ENCODE assay signal across 1 cellular context in genomic region chr10:89644691-89644966, GRCh38.
TF ChIP-seq lines count a peak whose summit lies in the region.

No MANE protein-coding gene starts in this region.

TF ChIP-seq in GM12878, 131 proteins besides CTCF, POLR2A, EP300 and RAD21 (continues in another document):
- TF ChIP-seq YBX1 (IDR thresholded peaks at IDR 0.05) (no peak), HCFC1 (IDR thresholded peaks at IDR 0.05; ENCODE audit: low read length) (no peak), HDGF (IDR thresholded peaks at IDR 0.05) (no peak), BCLAF1 (IDR thresholded peaks at IDR 0.05) (no peak), EZH2 (IDR thresholded peaks at IDR 0.05; ENCODE audit: borderline replicate concordance, control insufficient read depth, low read depth, low read length) (no peak), CUX1 (IDR thresholded peaks at IDR 0.05; ENCODE audit: insufficient replicate concordance, low read depth, low read length) (no peak), WRNIP1 (IDR thresholded peaks at IDR 0.05; ENCODE audit: borderline replicate concordance, low read depth, low read length) (no peak), REST (IDR thresholded peaks at IDR 0.05; ENCODE audit: low read depth, low read length) (no peak), IRF5 (IDR thresholded peaks at IDR 0.05; ENCODE audit: borderline replicate concordance) (no peak), BCL11A (IDR thresholded peaks at IDR 0.05; ENCODE audit: low read depth, low read length) (no peak), NFXL1 (IDR thresholded peaks at IDR 0.05; ENCODE audit: borderline replicate concordance) (no peak), PRDM15 (CRISPR knock-in tag; IDR thresholded peaks at IDR 0.05) (no peak), NKRF (conservative IDR thresholded peaks at IDR 0.05) (peak; percentile 27; the same call in 1 of the 2 replicates), SIX5 (IDR thresholded peaks at IDR 0.05; ENCODE audit: low read depth, low read length, severe bottlenecking) (no peak), ZBED1 (IDR thresholded peaks at IDR 0.05; ENCODE audit: borderline replicate concordance) (no peak), NBN (IDR thresholded peaks at IDR 0.05) (no peak), CBX5 (IDR thresholded peaks at IDR 0.05; ENCODE audit: low read depth) (no peak), MTA2 (IDR thresholded peaks at IDR 0.05; ENCODE audit: low read depth) (no peak), ELK1 (IDR thresholded peaks at IDR 0.05; ENCODE audit: low read depth, low read length) (no peak), SREBF1 (IDR thresholded peaks at IDR 0.05; ENCODE audit: low read length) (no peak), TCF7 (IDR thresholded peaks at IDR 0.05; ENCODE audit: borderline replicate concordance) (no peak), EED (IDR thresholded peaks at IDR 0.05; ENCODE audit: low read depth) (no peak), BHLHE40 (IDR thresholded peaks at IDR 0.05; ENCODE audit: borderline replicate concordance in 1 of 2, low read depth in 2 of 2, low read length in 1 of 2) (no peak), SMAD5 (IDR thresholded peaks at IDR 0.05; ENCODE audit: low read depth) (no peak), MYB (IDR thresholded peaks at IDR 0.05; ENCODE audit: borderline replicate concordance, low read depth, low read length) (no peak), SUZ12 (IDR thresholded peaks at IDR 0.05; ENCODE audit: unreplicated experiment) (no peak), JUNB (IDR thresholded peaks at IDR 0.05) (no peak), SRF (IDR thresholded peaks at IDR 0.05; ENCODE audit: low read depth in 2 of 2, low read length in 2 of 2) (no peak), ESRRA (IDR thresholded peaks at IDR 0.05; ENCODE audit: low read length) (no peak), NFYA (IDR thresholded peaks at IDR 0.05; ENCODE audit: borderline replicate concordance, low read depth, low read length) (no peak), RUNX3 (IDR thresholded peaks at IDR 0.05; ENCODE audit: low read length) (no peak; the same call in 1 of the 2 replicates), SP1 (IDR thresholded peaks at IDR 0.05; ENCODE audit: low read depth, low read length) (no peak), FOS (IDR thresholded peaks at IDR 0.05; ENCODE audit: borderline replicate concordance, extremely low read depth, insufficient read length) (no peak), CREM (IDR thresholded peaks at IDR 0.05; ENCODE audit: low read depth) (0 out of 2 replicates have a peak, but pooled peaks have one; percentile 6), NR2F1 (conservative IDR thresholded peaks at IDR 0.05) (peak; percentile 27; the same call in 1 of the 2 replicates), CBX3 (IDR thresholded peaks at IDR 0.05; ENCODE audit: borderline replicate concordance, low read depth) (no peak), CREB1 (IDR thresholded peaks at IDR 0.05; ENCODE audit: low read depth) (no peak), IKZF1 (conservative IDR thresholded peaks at IDR 0.05) (peak; percentile 64; the same call in 1 of the 2 replicates), ZNF274 (IDR thresholded peaks at IDR 0.05; ENCODE audit: insufficient read depth, insufficient read length) (no peak), POLR2AphosphoS5 (IDR thresholded peaks at IDR 0.05; ENCODE audit: low read length) (no peak)
